1 cellular context compared by ENCODE assay signal in the genomic region with DNA sequence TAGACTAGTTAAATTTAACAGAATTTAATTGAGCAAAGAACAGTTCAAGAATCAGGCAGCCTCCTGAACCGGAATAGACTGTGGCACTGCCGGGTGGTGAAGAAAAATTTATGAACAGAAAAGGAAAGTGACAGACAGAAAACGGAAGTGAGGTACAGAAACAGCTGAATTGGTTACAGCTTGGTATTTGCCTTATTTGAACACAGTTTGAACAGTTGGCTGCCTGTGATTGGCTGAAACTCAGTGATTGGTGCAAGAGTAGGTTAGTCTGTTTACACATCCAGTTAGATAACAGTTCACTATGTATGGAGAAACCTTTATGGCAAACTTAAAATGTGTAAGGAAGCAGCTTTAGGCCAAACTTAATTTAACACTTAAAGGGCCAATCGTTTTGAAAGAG.
TF ChIP-seq lines count a peak whose summit lies in the region.

No MANE protein-coding gene starts in this region.

TF ChIP-seq in K562, 482 proteins besides CTCF, POLR2A, EP300 and RAD21 (continued from another document and continues in another):
- TF ChIP-seq, protein P1, sequence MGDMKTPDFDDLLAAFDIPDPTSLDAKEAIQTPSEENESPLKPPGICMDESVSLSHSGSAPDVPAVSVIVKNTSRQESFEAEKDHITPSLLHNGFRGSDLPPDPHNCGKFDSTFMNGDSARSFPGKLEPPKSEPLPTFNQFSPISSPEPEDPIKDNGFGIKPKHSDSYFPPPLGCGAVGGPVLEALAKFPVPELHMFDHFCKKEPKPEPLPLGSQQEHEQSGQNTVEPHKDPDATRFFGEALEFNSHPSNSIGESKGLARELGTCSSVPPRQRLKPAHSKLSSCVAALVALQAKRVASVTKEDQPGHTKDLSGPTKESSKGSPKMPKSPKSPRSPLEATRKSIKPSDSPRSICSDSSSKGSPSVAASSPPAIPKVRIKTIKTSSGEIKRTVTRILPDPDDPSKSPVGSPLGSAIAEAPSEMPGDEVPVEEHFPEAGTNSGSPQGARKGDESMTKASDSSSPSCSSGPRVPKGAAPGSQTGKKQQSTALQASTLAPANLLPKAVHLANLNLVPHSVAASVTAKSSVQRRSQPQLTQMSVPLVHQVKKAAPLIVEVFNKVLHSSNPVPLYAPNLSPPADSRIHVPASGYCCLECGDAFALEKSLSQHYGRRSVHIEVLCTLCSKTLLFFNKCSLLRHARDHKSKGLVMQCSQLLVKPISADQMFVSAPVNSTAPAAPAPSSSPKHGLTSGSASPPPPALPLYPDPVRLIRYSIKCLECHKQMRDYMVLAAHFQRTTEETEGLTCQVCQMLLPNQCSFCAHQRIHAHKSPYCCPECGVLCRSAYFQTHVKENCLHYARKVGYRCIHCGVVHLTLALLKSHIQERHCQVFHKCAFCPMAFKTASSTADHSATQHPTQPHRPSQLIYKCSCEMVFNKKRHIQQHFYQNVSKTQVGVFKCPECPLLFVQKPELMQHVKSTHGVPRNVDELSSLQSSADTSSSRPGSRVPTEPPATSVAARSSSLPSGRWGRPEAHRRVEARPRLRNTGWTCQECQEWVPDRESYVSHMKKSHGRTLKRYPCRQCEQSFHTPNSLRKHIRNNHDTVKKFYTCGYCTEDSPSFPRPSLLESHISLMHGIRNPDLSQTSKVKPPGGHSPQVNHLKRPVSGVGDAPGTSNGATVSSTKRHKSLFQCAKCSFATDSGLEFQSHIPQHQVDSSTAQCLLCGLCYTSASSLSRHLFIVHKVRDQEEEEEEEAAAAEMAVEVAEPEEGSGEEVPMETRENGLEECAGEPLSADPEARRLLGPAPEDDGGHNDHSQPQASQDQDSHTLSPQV (IDR thresholded peaks at IDR 0.05), result 0 out of 2 replicates have a peak, but pooled peaks have one; percentile 36
- no peak for TF ChIP-seq ZNF507 (tag; conservative IDR thresholded peaks at IDR 0.05)
- no peak for TF ChIP-seq NCOR1 (IDR thresholded peaks at IDR 0.05)
- TF ChIP-seq, protein P2, sequence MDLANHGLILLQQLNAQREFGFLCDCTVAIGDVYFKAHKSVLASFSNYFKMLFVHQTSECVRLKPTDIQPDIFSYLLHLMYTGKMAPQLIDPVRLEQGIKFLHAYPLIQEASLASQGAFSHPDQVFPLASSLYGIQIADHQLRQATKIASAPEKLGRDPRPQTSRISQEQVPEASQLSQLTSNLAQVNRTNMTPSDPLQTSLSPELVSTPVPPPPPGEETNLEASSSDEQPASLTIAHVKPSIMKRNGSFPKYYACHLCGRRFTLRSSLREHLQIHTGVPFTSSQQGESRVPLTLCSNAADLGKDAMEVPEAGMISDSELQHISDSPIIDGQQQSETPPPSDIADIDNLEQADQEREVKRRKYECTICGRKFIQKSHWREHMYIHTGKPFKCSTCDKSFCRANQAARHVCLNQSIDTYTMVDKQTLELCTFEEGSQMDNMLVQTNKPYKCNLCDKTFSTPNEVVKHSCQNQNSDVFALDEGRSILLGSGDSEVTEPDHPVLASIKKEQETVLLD (IDR thresholded peaks at IDR 0.05), result no peak
- TF ChIP-seq, protein P3, sequence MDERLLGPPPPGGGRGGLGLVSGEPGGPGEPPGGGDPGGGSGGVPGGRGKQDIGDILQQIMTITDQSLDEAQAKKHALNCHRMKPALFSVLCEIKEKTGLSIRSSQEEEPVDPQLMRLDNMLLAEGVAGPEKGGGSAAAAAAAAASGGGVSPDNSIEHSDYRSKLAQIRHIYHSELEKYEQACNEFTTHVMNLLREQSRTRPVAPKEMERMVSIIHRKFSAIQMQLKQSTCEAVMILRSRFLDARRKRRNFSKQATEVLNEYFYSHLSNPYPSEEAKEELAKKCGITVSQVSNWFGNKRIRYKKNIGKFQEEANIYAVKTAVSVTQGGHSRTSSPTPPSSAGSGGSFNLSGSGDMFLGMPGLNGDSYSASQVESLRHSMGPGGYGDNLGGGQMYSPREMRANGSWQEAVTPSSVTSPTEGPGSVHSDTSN (CRISPR knock-in tag; IDR thresholded peaks at IDR 0.05; ENCODE audit: low read depth), result no peak
- TF ChIP-seq, protein P3 (tag; conservative IDR thresholded peaks at IDR 0.05; ENCODE audit: low read depth), result peak; percentile 82
- peak; percentile 24; the same call in 1 of the 2 replicates for TF ChIP-seq SOX6 (IDR thresholded peaks at IDR 0.05)
- TF ChIP-seq LCOR (CRISPR knock-in tag; IDR thresholded peaks at IDR 0.05), result no peak
- no peak for TF ChIP-seq HDAC3 (IDR thresholded peaks at IDR 0.05; ENCODE audit: borderline replicate concordance, partially characterized antibody)
- TF ChIP-seq, protein P4, sequence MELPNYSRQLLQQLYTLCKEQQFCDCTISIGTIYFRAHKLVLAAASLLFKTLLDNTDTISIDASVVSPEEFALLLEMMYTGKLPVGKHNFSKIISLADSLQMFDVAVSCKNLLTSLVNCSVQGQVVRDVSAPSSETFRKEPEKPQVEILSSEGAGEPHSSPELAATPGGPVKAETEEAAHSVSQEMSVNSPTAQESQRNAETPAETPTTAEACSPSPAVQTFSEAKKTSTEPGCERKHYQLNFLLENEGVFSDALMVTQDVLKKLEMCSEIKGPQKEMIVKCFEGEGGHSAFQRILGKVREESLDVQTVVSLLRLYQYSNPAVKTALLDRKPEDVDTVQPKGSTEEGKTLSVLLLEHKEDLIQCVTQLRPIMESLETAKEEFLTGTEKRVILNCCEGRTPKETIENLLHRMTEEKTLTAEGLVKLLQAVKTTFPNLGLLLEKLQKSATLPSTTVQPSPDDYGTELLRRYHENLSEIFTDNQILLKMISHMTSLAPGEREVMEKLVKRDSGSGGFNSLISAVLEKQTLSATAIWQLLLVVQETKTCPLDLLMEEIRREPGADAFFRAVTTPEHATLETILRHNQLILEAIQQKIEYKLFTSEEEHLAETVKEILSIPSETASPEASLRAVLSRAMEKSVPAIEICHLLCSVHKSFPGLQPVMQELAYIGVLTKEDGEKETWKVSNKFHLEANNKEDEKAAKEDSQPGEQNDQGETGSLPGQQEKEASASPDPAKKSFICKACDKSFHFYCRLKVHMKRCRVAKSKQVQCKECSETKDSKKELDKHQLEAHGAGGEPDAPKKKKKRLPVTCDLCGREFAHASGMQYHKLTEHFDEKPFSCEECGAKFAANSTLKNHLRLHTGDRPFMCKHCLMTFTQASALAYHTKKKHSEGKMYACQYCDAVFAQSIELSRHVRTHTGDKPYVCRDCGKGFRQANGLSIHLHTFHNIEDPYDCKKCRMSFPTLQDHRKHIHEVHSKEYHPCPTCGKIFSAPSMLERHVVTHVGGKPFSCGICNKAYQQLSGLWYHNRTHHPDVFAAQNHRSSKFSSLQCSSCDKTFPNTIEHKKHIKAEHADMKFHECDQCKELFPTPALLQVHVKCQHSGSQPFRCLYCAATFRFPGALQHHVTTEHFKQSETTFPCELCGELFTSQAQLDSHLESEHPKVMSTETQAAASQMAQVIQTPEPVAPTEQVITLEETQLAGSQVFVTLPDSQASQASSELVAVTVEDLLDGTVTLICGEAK (IDR thresholded peaks at IDR 0.05), result peak; percentile 57; the same call in 1 of the 2 replicates
- TF ChIP-seq, protein P4 (CRISPR knock-in tag; IDR thresholded peaks at IDR 0.05), result no peak
- TF ChIP-seq KDM1A (IDR thresholded peaks at IDR 0.05), result no peak
- TF ChIP-seq ETV1 (tag; conservative IDR thresholded peaks at IDR 0.05; ENCODE audit: low read depth), result no peak
- TF ChIP-seq LARP7 (IDR thresholded peaks at IDR 0.05), result no peak
- TF ChIP-seq, protein P5, sequence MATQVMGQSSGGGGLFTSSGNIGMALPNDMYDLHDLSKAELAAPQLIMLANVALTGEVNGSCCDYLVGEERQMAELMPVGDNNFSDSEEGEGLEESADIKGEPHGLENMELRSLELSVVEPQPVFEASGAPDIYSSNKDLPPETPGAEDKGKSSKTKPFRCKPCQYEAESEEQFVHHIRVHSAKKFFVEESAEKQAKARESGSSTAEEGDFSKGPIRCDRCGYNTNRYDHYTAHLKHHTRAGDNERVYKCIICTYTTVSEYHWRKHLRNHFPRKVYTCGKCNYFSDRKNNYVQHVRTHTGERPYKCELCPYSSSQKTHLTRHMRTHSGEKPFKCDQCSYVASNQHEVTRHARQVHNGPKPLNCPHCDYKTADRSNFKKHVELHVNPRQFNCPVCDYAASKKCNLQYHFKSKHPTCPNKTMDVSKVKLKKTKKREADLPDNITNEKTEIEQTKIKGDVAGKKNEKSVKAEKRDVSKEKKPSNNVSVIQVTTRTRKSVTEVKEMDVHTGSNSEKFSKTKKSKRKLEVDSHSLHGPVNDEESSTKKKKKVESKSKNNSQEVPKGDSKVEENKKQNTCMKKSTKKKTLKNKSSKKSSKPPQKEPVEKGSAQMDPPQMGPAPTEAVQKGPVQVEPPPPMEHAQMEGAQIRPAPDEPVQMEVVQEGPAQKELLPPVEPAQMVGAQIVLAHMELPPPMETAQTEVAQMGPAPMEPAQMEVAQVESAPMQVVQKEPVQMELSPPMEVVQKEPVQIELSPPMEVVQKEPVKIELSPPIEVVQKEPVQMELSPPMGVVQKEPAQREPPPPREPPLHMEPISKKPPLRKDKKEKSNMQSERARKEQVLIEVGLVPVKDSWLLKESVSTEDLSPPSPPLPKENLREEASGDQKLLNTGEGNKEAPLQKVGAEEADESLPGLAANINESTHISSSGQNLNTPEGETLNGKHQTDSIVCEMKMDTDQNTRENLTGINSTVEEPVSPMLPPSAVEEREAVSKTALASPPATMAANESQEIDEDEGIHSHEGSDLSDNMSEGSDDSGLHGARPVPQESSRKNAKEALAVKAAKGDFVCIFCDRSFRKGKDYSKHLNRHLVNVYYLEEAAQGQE (CRISPR knock-in tag; IDR thresholded peaks at IDR 0.05; ENCODE audit: low read depth), result no peak
- TF ChIP-seq CEBPB (tag; IDR thresholded peaks at IDR 0.05), result peak; percentile 57
- TF ChIP-seq CXXC5 (CRISPR knock-in tag; IDR thresholded peaks at IDR 0.05), result no peak
- TF ChIP-seq GATAD2B (IDR thresholded peaks at IDR 0.05; ENCODE audit: borderline replicate concordance), result no peak
- no peak for TF ChIP-seq ZNF707 (CRISPR knock-in tag; conservative IDR thresholded peaks at IDR 0.05)
- TF ChIP-seq PHTF2 (CRISPR knock-in tag; IDR thresholded peaks at IDR 0.05), result no peak
- no peak for TF ChIP-seq NR2C2 (CRISPR knock-in tag; IDR thresholded peaks at IDR 0.05)
- TF ChIP-seq NR2C2 (tag; IDR thresholded peaks at IDR 0.05), result peak; percentile 45
- TF ChIP-seq RBM22 (IDR thresholded peaks at IDR 0.05; ENCODE audit: low read depth, low read length, poor library complexity, severe bottlenecking), result no peak
- TF ChIP-seq SMARCA4 (IDR thresholded peaks at IDR 0.05), result peak; percentile 26; the same call in 1 of the 2 replicates
- TF ChIP-seq, protein P6, sequence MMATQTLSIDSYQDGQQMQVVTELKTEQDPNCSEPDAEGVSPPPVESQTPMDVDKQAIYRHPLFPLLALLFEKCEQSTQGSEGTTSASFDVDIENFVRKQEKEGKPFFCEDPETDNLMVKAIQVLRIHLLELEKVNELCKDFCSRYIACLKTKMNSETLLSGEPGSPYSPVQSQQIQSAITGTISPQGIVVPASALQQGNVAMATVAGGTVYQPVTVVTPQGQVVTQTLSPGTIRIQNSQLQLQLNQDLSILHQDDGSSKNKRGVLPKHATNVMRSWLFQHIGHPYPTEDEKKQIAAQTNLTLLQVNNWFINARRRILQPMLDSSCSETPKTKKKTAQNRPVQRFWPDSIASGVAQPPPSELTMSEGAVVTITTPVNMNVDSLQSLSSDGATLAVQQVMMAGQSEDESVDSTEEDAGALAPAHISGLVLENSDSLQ (IDR thresholded peaks at IDR 0.05), result peak; percentile 95
- TF ChIP-seq, protein P7, sequence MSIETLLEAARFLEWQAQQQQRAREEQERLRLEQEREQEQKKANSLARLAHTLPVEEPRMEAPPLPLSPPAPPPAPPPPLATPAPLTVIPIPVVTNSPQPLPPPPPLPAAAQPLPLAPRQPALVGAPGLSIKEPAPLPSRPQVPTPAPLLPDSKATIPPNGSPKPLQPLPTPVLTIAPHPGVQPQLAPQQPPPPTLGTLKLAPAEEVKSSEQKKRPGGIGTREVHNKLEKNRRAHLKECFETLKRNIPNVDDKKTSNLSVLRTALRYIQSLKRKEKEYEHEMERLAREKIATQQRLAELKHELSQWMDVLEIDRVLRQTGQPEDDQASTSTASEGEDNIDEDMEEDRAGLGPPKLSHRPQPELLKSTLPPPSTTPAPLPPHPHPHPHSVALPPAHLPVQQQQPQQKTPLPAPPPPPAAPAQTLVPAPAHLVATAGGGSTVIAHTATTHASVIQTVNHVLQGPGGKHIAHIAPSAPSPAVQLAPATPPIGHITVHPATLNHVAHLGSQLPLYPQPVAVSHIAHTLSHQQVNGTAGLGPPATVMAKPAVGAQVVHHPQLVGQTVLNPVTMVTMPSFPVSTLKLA (conservative IDR thresholded peaks at IDR 0.05), result no peak
